ENCODE assay signal across 21 cellular contexts in the genomic region with DNA sequence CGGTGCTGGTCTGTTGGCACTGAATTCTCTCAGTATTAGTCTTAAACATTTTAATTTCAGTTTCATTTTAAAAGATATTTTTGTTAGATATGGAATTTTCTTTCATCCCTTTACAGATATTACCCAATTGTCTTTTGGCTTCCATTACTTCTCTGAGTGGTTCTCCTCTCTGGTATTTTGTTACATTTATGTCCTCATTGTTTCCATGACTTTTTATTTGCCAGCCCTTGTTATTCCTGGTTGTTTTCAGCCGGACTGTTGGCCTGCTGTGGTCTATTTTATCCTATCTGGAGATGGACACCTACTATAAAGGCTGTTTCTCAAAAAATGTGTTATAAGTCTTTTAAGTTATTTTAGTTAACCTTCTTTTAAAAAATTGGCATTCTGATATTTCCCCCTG.
DNase-seq lines count a peak whose midpoint lies in the region; ATAC-seq and TF ChIP-seq lines count a peak whose summit lies in the region.
"Had no signal": no experiment of that assay in that cellular context is flagged by ENCODE, and none has a peak within 500 bp of the region (broad histone marks: within the 10 kb centered on the region; RNA-seq: fewer than 3 reads in every experiment).

No MANE protein-coding gene starts in this region.

- peaks cover 10% of the 10 kb centered on the region for H3K27me3 Mint-ChIP-seq in nephron progenitor cell (ENCODE audit: low read depth, poor library complexity)
- H3K27me3 Mint-ChIP-seq in T-helper 2 cell treated with Interferon-gamma antibody and Interleukin-4, amounts not matched to agents 5 μg/mL and 100 μg/mL, for 36 hours (ENCODE audit: low read depth): peaks cover 23% of the 10 kb centered on the region

- intact Hi-C loops in vagina (cut with DNase I): no loop called here

- H3K4me1 Mint-ChIP-seq in nephron progenitor cell: no peaks in the 10 kb centered on the region
- peaks cover 1% of the 10 kb centered on the region for H3K4me1 Mint-ChIP-seq in T-helper 2 cell treated with Interferon-gamma antibody and Interleukin-4, amounts not matched to agents 5 μg/mL and 100 μg/mL, for 36 hours (ENCODE audit: low read depth)

- H3K36me3 ChIP-seq in vagina: no peaks in the 10 kb centered on the region
- H3K36me3 ChIP-seq: BE2C, SJCRH30 had no signal

- H3K9me3 ChIP-seq in vagina: no peaks in the 10 kb centered on the region
- H3K9me3 ChIP-seq: A549, BE2C, SJCRH30 had no signal

- H3K36me3 Mint-ChIP-seq in nephron progenitor cell (ENCODE audit: low read depth): peaks cover 5% of the 10 kb centered on the region
- no peaks in the 10 kb centered on the region for H3K36me3 Mint-ChIP-seq in T-helper 2 cell treated with Interferon-gamma antibody and Interleukin-4, amounts not matched to agents 5 μg/mL and 100 μg/mL, for 36 hours (ENCODE audit: low read depth)

- DNase-seq in LHCN-M2 (ENCODE audit: low read depth) (peak; percentile 34), fibroblast of gingiva (ENCODE audit: low read depth) (peak; percentile 63), nephron progenitor cell (no peak), foreskin keratinocyte (no peak), vagina (ENCODE audit: extremely low spot score in 2 of 2) (no peak)
- no peak for DNase-seq in T-helper 2 cell treated with Interferon-gamma antibody and Interleukin-4, amounts not matched to agents 5 μg/mL and 100 μg/mL, for 36 hours (ENCODE audit: low spot score)
- DNase-seq: BE2C, DMS79, GOT3, Karpas-422, NCI-H1694, NCI-H2081, NCI-H2171, NCI-H345, NCI-H524, NCI-H774, OCI-M1, SJCRH30 had no signal

- H3K9me3 Mint-ChIP-seq in nephron progenitor cell: peaks cover 10% of the 10 kb centered on the region
- H3K9me3 Mint-ChIP-seq in T-helper 2 cell treated with Interferon-gamma antibody and Interleukin-4, amounts not matched to agents 5 μg/mL and 100 μg/mL, for 36 hours: no peaks in the 10 kb centered on the region

- no peak for TF ChIP-seq POLR2A in vagina (IDR thresholded peaks at IDR 0.05)

- H3K27ac Mint-ChIP-seq in nephron progenitor cell: peak overlapping the region; percentile 70
- no peak overlapping the region for H3K27ac Mint-ChIP-seq in T-helper 2 cell treated with Interferon-gamma antibody and Interleukin-4, amounts not matched to agents 5 μg/mL and 100 μg/mL, for 36 hours

- H3K27me3 ChIP-seq in foreskin keratinocyte (no peaks in the 10 kb centered on the region), vagina (no peaks in the 10 kb centered on the region)
- H3K27me3 ChIP-seq: BE2C, SJCRH30 had no signal

- ATAC-seq in GM21381 (IDR thresholded peaks at IDR 0.05; ENCODE audit: unreplicated experiment) (no peak), foreskin keratinocyte (no peak)
- ATAC-seq: A549, HCT116 had no signal

- no peak overlapping the region for H3K4me3 Mint-ChIP-seq in nephron progenitor cell
- H3K4me3 Mint-ChIP-seq in T-helper 2 cell treated with Interferon-gamma antibody and Interleukin-4, amounts not matched to agents 5 μg/mL and 100 μg/mL, for 36 hours: no peak overlapping the region

- no peak for TF ChIP-seq CTCF in nephron progenitor cell (IDR thresholded peaks at IDR 0.05)
- no peak for TF ChIP-seq CTCF in foreskin keratinocyte (conservative IDR thresholded peaks at IDR 0.05)
- no peak for TF ChIP-seq CTCF in vagina (IDR thresholded peaks at IDR 0.05)

- H3K27ac ChIP-seq in foreskin keratinocyte: no peak overlapping the region
- no peak overlapping the region for H3K27ac ChIP-seq in vagina
- H3K27ac ChIP-seq: A549, SJCRH30 had no signal

- H3K4me3 ChIP-seq in vagina: no peak overlapping the region
- H3K4me3 ChIP-seq: A549, SJCRH30 had no signal

- H3K4me1 ChIP-seq in foreskin keratinocyte (peaks cover 12% of the 10 kb centered on the region), vagina (no peaks in the 10 kb centered on the region)
- H3K4me1 ChIP-seq: SJCRH30 had no signal

Comparison
In these comparisons a context has a peak if more than half of its experiments do, and no peak if none do; other contexts are left out.
1. DNase-seq: peak in LHCN-M2 (single experiment) and fibroblast of gingiva (single experiment); none in nephron progenitor cell (single experiment), foreskin keratinocyte (0 of 2), vagina (0 of 2) and T-helper 2 cell treated with Interferon-gamma antibody and Interleukin-4, amounts not matched to agents 5 μg/mL and 100 μg/mL, for 36 hours (single experiment).